ENCODE assay signal across 20 cellular contexts in the genomic region with DNA sequence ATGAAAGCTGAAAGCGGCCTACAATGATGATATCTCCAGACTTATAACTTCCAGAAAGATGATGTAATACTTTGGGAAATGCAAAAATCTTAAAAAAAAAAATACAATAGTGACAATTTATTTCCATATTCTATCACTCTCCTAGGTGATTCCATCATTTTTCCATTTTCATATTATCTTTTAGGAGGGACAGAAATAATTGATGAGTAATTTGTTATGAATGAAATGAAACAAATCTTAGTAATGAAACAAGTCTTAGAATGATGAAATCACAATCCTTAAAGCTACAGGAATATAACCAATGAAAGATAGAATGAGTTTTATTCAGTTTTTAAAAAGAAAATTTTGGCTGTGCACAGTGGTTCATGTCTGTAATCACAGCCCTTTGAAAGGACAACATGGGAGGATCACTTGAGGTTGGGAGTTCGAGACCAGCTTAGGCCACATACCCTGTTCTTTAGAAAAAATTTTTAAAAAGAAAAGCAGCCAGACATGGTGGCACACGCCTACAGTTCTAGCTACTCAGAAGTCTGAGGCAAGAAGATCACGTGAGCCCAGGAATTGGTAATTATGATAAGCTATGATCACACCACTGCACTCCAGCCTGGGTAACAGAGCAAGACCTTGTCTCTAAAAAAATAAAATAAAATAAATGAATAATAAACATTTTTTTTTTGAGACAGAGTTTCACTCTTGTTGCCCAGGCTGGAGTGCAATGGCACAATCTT. TPM values are rescaled to one million over a fixed set of nuclear protein-coding genes. Genes with fewer than 3 reads are reported as not detected.
DNase-seq lines count a peak whose midpoint lies in the region; ATAC-seq, FAIRE-seq and TF ChIP-seq lines count a peak whose summit lies in the region.
"Had no signal": no experiment of that assay in that cellular context is flagged by ENCODE, and none has a peak within 500 bp of the region (broad histone marks: within the 10 kb centered on the region; RNA-seq: fewer than 3 reads in every experiment).

No MANE protein-coding gene starts in this region.

- no peak overlapping the region for H3K23ac ChIP-seq in IMR-90 (ENCODE audit: low read depth, low read length)

- DNase-seq in IMR-90, result peak; percentile 18
- no peak for DNase-seq in K562 (ENCODE audit: extremely low read depth in 1 of 4, low spot score in 3 of 4)
- DNase-seq in foreskin keratinocyte, result peak in 1 of 2 donors; percentile 54
- no peak for DNase-seq in lower leg skin (ENCODE audit: low spot score in 2 of 2)
- DNase-seq in CD8-positive, alpha-beta memory T cell, result no peak
- DNase-seq: activated CD4-positive, alpha-beta T cell treated with anti-CD3 and anti-CD28 coated beads, Interleukin-2, amount 50 U/mL, for 48 hours; activated naive CD4-positive, alpha-beta T cell treated with anti-CD3 and anti-CD28 coated beads, Interleukin-2, amount 10 ng/mL, durations not matched to agents 7 days and 5 days; Calu3; effector CD8-positive, alpha-beta T cell; NCI-H82; occipital lobe; right cardiac atrium; RPMI8226; stimulated activated CD4-positive, alpha-beta T cell treated with anti-CD3 and anti-CD28 coated beads, Interleukin-1b, Interleukin-23, amount 100 ng/mL, for 48 hours; stomach; T-cell had no signal

- peak overlapping the region; percentile 53; the same call in 1 of the 2 replicates for H4K91ac ChIP-seq in IMR-90 (ENCODE audit: insufficient read depth, low read depth, low read length)

- H3K14ac ChIP-seq in IMR-90 (replicated peaks; ENCODE audit: low read depth, low read length), result 0 out of 2 replicates have a peak overlapping the region, but pooled peaks have one; percentile 77

- H3K9ac ChIP-seq in IMR-90 (ENCODE audit: low read depth, low read length) (peak overlapping the region; percentile 29; the same call in 1 of the 2 replicates), K562 (ENCODE audit: insufficient read depth in 1 of 2, low read depth in 2 of 2, low read length in 2 of 2) (no peak overlapping the region)

- H4K5ac ChIP-seq in IMR-90 (ENCODE audit: low read depth, low read length), result no peak overlapping the region

- dilution Hi-C loops in IMR-90 (cut with HindIII; ENCODE audit: low sequenced_read_pairs, unreplicated experiment), result no loop called here

- WGBS in IMR-90 (ENCODE audit: extremely low coverage in 2 of 2, insufficient read length in 1 of 2), 2 experiments, result no CpG with 5 or more reads among the region's 4 CpGs
- 70% methylated on average over 4 of the region's 4 CpGs for WGBS in K562 (ENCODE audit: insufficient coverage, low coverage, missing lambda C conversion rate)
- WGBS in lower leg skin, 2 donors, result 73 to 75% methylated on average over 4 of the region's 4 CpGs

- H3K9me1 ChIP-seq in IMR-90 (ENCODE audit: insufficient read depth, low read length) (no peaks in the 10 kb centered on the region), K562 (ENCODE audit: control insufficient read depth, insufficient read depth, low read length) (no peaks in the 10 kb centered on the region)

- peaks cover 15 to 30% (median 27%) of the 10 kb centered on the region in 3 donors for H3K4me1 Mint-ChIP-seq in CD8-positive, alpha-beta memory T cell
- H3K4me1 Mint-ChIP-seq: activated naive CD4-positive, alpha-beta T cell treated with anti-CD3 and anti-CD28 coated beads, Interleukin-2, amount 10 ng/mL, durations not matched to agents 7 days and 5 days had no signal

- no peak overlapping the region for H2AK9ac ChIP-seq in IMR-90 (replicated peaks; ENCODE audit: low read depth, low read length, poor library complexity)

- intact Hi-C loops in IMR-90 (cut with micrococcal nuclease), result no loop called here
- intact Hi-C loops in K562 (cut with micrococcal nuclease), result no loop called here
- intact Hi-C loops in lower leg skin (cut with DNase I; ENCODE audit: low total_unique reads), result no loop called here

- no peaks in the 10 kb centered on the region for H3K27me3 Mint-ChIP-seq in CD8-positive, alpha-beta memory T cell
- H3K27me3 Mint-ChIP-seq: activated naive CD4-positive, alpha-beta T cell treated with anti-CD3 and anti-CD28 coated beads, Interleukin-2, amount 10 ng/mL, durations not matched to agents 7 days and 5 days; T-cell had no signal

- no peak overlapping the region for H3K56ac ChIP-seq in IMR-90 (ENCODE audit: extremely low read depth, insufficient read depth, low read length)

- H3K36me3 ChIP-seq in ACC112 (ENCODE audit: insufficient read depth, low read length) (0 out of 2 replicates have a peak, but pooled peaks cover 4% of the 10 kb centered on the region), IMR-90 (ENCODE audit: control insufficient read depth, insufficient read depth, low read length) (no peaks in the 10 kb centered on the region; the same call in 1 of the 2 replicates), K562 (ENCODE audit: control insufficient read depth, insufficient read depth, low read length) (peaks cover 5% of the 10 kb centered on the region)
- no peaks in the 10 kb centered on the region for H3K36me3 ChIP-seq in CD8-positive, alpha-beta memory T cell (ENCODE audit: insufficient read depth, low read length)
- H3K36me3 ChIP-seq: cardiac muscle cell, stomach had no signal

- TF ChIP-seq EP300 in K562 (IDR thresholded peaks at IDR 0.05; ENCODE audit: low read length), result no peak

- CTCF ChIA-PET in IMR-90 (lab: Yijun Ruan, JAX), result interaction anchor here (0.9 kb wide), 1 partner anchor 80 kb away, joined by 3 read pairs; no protein-coding TSS in a partner anchor
- CTCF ChIA-PET in K562 (lab: Yijun Ruan, JAX; ENCODE audit: low intra/inter-chr PET ratio), result no interaction called here
- CTCF ChIA-PET in CD8-positive, alpha-beta memory T cell (lab: Charles Lee), result no interaction called here

- H3K9me3 ChIP-seq in IMR-90 (ENCODE audit: control insufficient read depth, insufficient read depth, low read length), result no peaks in the 10 kb centered on the region
- peaks cover 2% of the 10 kb centered on the region; the same call in 1 of the 2 replicates for H3K9me3 ChIP-seq in K562 (replicated peaks; ENCODE audit: control insufficient read depth, insufficient read depth, low read depth, low read length)
- H3K9me3 ChIP-seq in CD8-positive, alpha-beta memory T cell (ENCODE audit: low read length), result no peaks in the 10 kb centered on the region

- H3K27ac Mint-ChIP-seq in CD8-positive, alpha-beta memory T cell, result no peak overlapping the region
- H3K27ac Mint-ChIP-seq: activated naive CD4-positive, alpha-beta T cell treated with anti-CD3 and anti-CD28 coated beads, Interleukin-2, amount 10 ng/mL, durations not matched to agents 7 days and 5 days; T-cell had no signal

- BruUV-seq in IMR-90 (replicated peaks; lab: Mats Ljungman, UMichigan) (no TSS peak), K562 (replicated peaks; lab: Mats Ljungman, UMichigan) (no TSS peak)

- H2AFZ ChIP-seq in ACC112 (ENCODE audit: low read length, unreplicated experiment), result no peak overlapping the region
- H2AFZ ChIP-seq in IMR-90 (replicated peaks; ENCODE audit: low read length, poor library complexity), result no peak overlapping the region
- H2AFZ ChIP-seq in K562 (ENCODE audit: low read depth, low read length), result no peak overlapping the region

- H4K20me1 ChIP-seq in IMR-90 (ENCODE audit: insufficient read depth, low read length), result no peaks in the 10 kb centered on the region; the same call in 1 of the 2 replicates
- H4K20me1 ChIP-seq in K562 (replicated peaks; ENCODE audit: control insufficient read depth, insufficient read depth, low read length), result no peaks in the 10 kb centered on the region

- H3K27ac ChIP-seq in ACC112 (ENCODE audit: low read depth, low read length), result peak overlapping the region; percentile 62
- peak overlapping the region; percentile 35; the same call in 1 of the 2 replicates for H3K27ac ChIP-seq in IMR-90 (ENCODE audit: insufficient read depth, low read length)
- no peak overlapping the region for H3K27ac ChIP-seq in K562 (ENCODE audit: extremely low read depth, low read depth, low read length)
- no peak overlapping the region for H3K27ac ChIP-seq in foreskin keratinocyte
- H3K27ac ChIP-seq in CD8-positive, alpha-beta memory T cell (ENCODE audit: low read depth, low read length), result no peak overlapping the region
- H3K27ac ChIP-seq: cardiac muscle cell, stomach had no signal

- no peak for TF ChIP-seq RAD21 in IMR-90 (IDR thresholded peaks at IDR 0.05; ENCODE audit: low read length)
- TF ChIP-seq RAD21 in K562 (CRISPR knock-in tag; conservative IDR thresholded peaks at IDR 0.05 in 1 of 2, IDR thresholded peaks at IDR 0.05 in 1 of 2), result no peak

- TF ChIP-seq CTCF in IMR-90 (conservative IDR thresholded peaks at IDR 0.05; ENCODE audit: low read depth, low read length) (no peak), K562 (IDR thresholded peaks at IDR 0.05 in 2 of 3, conservative IDR thresholded peaks at IDR 0.05 in 1 of 3; ENCODE audit: insufficient read depth in 2 of 3, low read depth in 1 of 3, low read length in 3 of 3) (no peak), foreskin keratinocyte (conservative IDR thresholded peaks at IDR 0.05) (no peak), lower leg skin (IDR thresholded peaks at IDR 0.05) (no peak)

- H3K4me2 ChIP-seq in IMR-90 (ENCODE audit: low read depth, low read length) (no peak overlapping the region; the same call in 1 of the 2 replicates), K562 (ENCODE audit: insufficient read depth, low read length) (no peak overlapping the region)

- no peak for FAIRE-seq in K562 (lab: Jason Lieb, UNC)

- peaks cover 24 to 41% of the 10 kb centered on the region in 2 experiments for H3K79me1 ChIP-seq in IMR-90 (ENCODE audit: low read depth in 1 of 2, low read length in 2 of 2)

- peaks cover 9% of the 10 kb centered on the region in 3 donors for H3K36me3 Mint-ChIP-seq in CD8-positive, alpha-beta memory T cell

- in situ Hi-C loops in IMR-90 (cut with MboI; ENCODE audit: low sequenced_read_pairs) (loop anchor here (25.0 kb wide), 1 partner anchor 1238 kb away; no protein-coding TSS in a partner anchor), K562 (cut with MboI) (no loop called here)

- H2BK15ac ChIP-seq in IMR-90 (ENCODE audit: low read depth, low read length), result no peak overlapping the region

- H3K9me3 Mint-ChIP-seq in CD8-positive, alpha-beta memory T cell, result peaks cover 0 to 5% (median 4%) of the 10 kb centered on the region in 5 donors

- H3K79me2 ChIP-seq in ACC112 (ENCODE audit: control insufficient read depth, insufficient read depth, low read length, unreplicated experiment) (peaks cover 60% of the 10 kb centered on the region), K562 (ENCODE audit: control insufficient read depth, insufficient read depth, low read length) (peaks cover 79% of the 10 kb centered on the region)

- H2BK20ac ChIP-seq in IMR-90 (ENCODE audit: low read depth, low read length), result no peak overlapping the region

- peak overlapping the region; percentile 14; the same call in 1 of the 2 replicates for H2BK120ac ChIP-seq in IMR-90 (ENCODE audit: low read depth, low read length)

- H3K4me3 ChIP-seq in ACC112 (ENCODE audit: low read depth, low read length) (peak overlapping the region; percentile 48; the same call in 1 of the 2 replicates), IMR-90 (ENCODE audit: insufficient read depth, low read depth, low read length) (no peak overlapping the region), K562 (no peak overlapping the region), lower leg skin (ENCODE audit: low read depth, poor library complexity, severe bottlenecking) (no peak overlapping the region)
- no peak overlapping the region for H3K4me3 ChIP-seq in CD8-positive, alpha-beta memory T cell (ENCODE audit: low read length)
- H3K4me3 ChIP-seq: cardiac muscle cell, stomach had no signal

- 0 out of 2 replicates have a peak overlapping the region, but pooled peaks have one; percentile 3 for H3K4ac ChIP-seq in IMR-90 (ENCODE audit: low read depth, low read length)

- H3K4me3 Mint-ChIP-seq in CD8-positive, alpha-beta memory T cell, result no peak overlapping the region
- H3K4me3 Mint-ChIP-seq: activated naive CD4-positive, alpha-beta T cell treated with anti-CD3 and anti-CD28 coated beads, Interleukin-2, amount 10 ng/mL, durations not matched to agents 7 days and 5 days; T-cell had no signal

- peak overlapping the region in 1 of 2 experiments; percentile 93; a peak in 1 of 4 replicates for H4K8ac ChIP-seq in IMR-90 (ENCODE audit: low read depth in 2 of 2, low read length in 2 of 2)

- TF ChIP-seq POLR2A in IMR-90 (IDR thresholded peaks at IDR 0.05; ENCODE audit: low read depth, low read length), result no peak
- TF ChIP-seq POLR2A in K562 (conservative IDR thresholded peaks at IDR 0.05), result no peak
- TF ChIP-seq POLR2A in lower leg skin (IDR thresholded peaks at IDR 0.05), result no peak

- POLR2A ChIA-PET in IMR-90 (lab: Charles Lee; ENCODE audit: unreplicated experiment), result no interaction called here
- POLR2A ChIA-PET in K562 (lab: Yijun Ruan, JAX), result no interaction called here
- POLR2A ChIA-PET in CD8-positive, alpha-beta memory T cell (lab: Charles Lee), result no interaction called here

- peak overlapping the region; percentile 67 for H2BK5ac ChIP-seq in IMR-90 (ENCODE audit: low read depth, low read length, poor library complexity, severe bottlenecking)

- no peak; the same call in 1 of the 2 replicates for ATAC-seq in IMR-90 (ENCODE audit: low read depth)
- ATAC-seq in K562, result peak; percentile 56
- peak; percentile 53 for ATAC-seq in foreskin keratinocyte
- ATAC-seq in GM19324 (IDR thresholded peaks at IDR 0.05; ENCODE audit: low FRiP score, unreplicated experiment), result no peak
- no peak for ATAC-seq in GM18907 (IDR thresholded peaks at IDR 0.05; ENCODE audit: unreplicated experiment)
- ATAC-seq: right cardiac atrium, T-cell had no signal

- 0 out of 2 replicates have a peak overlapping the region, but pooled peaks have one; percentile 56 for H2AK5ac ChIP-seq in IMR-90 (ENCODE audit: low read depth, low read length)

- peaks cover 8% of the 10 kb centered on the region for H3K4me1 ChIP-seq in ACC112 (ENCODE audit: control insufficient read depth, insufficient read depth, low read length, unreplicated experiment)
- H3K4me1 ChIP-seq in IMR-90 (ENCODE audit: control insufficient read depth, insufficient read depth, low read length), result no peaks in the 10 kb centered on the region; the same call in 1 of the 2 replicates
- no peaks in the 10 kb centered on the region for H3K4me1 ChIP-seq in K562 (replicated peaks in 1 of 2; ENCODE audit: control insufficient read depth in 2 of 2, insufficient read depth in 2 of 2, low read length in 2 of 2)
- peaks cover 3% of the 10 kb centered on the region for H3K4me1 ChIP-seq in foreskin keratinocyte
- H3K4me1 ChIP-seq in CD8-positive, alpha-beta memory T cell (ENCODE audit: insufficient read depth, low read length), result no peaks in the 10 kb centered on the region
- H3K4me1 ChIP-seq: stomach had no signal

- H3K18ac ChIP-seq in IMR-90 (ENCODE audit: low read depth, low read length), result no peak overlapping the region

- H3K27me3 ChIP-seq in ACC112 (ENCODE audit: insufficient read depth, low read length) (no peaks in the 10 kb centered on the region), IMR-90 (ENCODE audit: control insufficient read depth, insufficient read depth, low read length) (no peaks in the 10 kb centered on the region), K562 (ENCODE audit: control insufficient read depth in 2 of 2, insufficient read depth in 2 of 2, low read length in 2 of 2) (no peaks in the 10 kb centered on the region), foreskin keratinocyte (no peaks in the 10 kb centered on the region)
- no peaks in the 10 kb centered on the region for H3K27me3 ChIP-seq in CD8-positive, alpha-beta memory T cell (ENCODE audit: insufficient read depth, low read length, poor library complexity, severe bottlenecking)
- H3K27me3 ChIP-seq: cardiac muscle cell, stomach had no signal

RNA-seq across cellular contexts. Expression of a gene that starts 21.7 kb away (rescaled TPM):
- 51.4 and 53.4 TPM in 2 replicates for total RNA-seq in IMR-90 (2012; rRNA removed)
- 6.7 and 7.3 TPM in 2 replicates for polyA plus RNA-seq in IMR-90 (2012; rRNA removed)
- polyA plus RNA-seq in IMR-90 (2012; cell fraction: cytosol; rRNA removed), result 1.3 and 1.8 TPM in 2 replicates
- 4.5 and 15.7 TPM in 2 replicates for polyA plus RNA-seq in IMR-90 (2012; cell fraction: nucleus; rRNA removed; ENCODE audit: low replicate concordance)
- total RNA-seq in K562 (2011; cell fraction: chromatin; rRNA removed; ENCODE audit: low replicate concordance), result 19.0 and 56.6 TPM in 2 replicates
- total RNA-seq in K562 (2011; cell fraction: nucleolus; rRNA removed), result 11.3 and 13.7 TPM in 2 replicates
- 21.7 and 34.1 TPM in 2 replicates for total RNA-seq in K562 (2011; cell fraction: nucleoplasm; rRNA removed)
- 7.6 and 8.1 TPM in 2 replicates for total RNA-seq in K562 (2014; rRNA removed)
- 13.0 and 13.1 TPM in 2 replicates for total RNA-seq in K562 (2014; rRNA removed; fragmentation: Illumina TruSeq; extraction: Trizol)
- 13.4 and 14.4 TPM in 2 replicates for total RNA-seq in K562 (2015; rRNA removed; fragmentation: Illumina TruSeq; extraction: Trizol)
- 10.4 and 11.1 TPM in 2 replicates for total RNA-seq in K562 (2021)
- 11.5 and 12.8 TPM in 2 replicates for polyA plus RNA-seq in K562 (2011; rRNA removed)
- 5.6 and 5.9 TPM in 2 replicates for polyA plus RNA-seq in K562 (2011; cell fraction: cytosol; rRNA removed)
- 20.8 and 20.9 TPM in 2 replicates for polyA plus RNA-seq in K562 (2011; cell fraction: nucleus; rRNA removed)
- polyA plus RNA-seq in K562 (2012), result 6.8 and 8.2 TPM in 2 replicates
- 7.5 and 9.4 TPM in 2 replicates for polyA plus RNA-seq in K562 (2014; fragmentation: Illumina TruSeq; extraction: Trizol)
- polyA plus RNA-seq in K562 (2014; fragmentation: Nextera tagmentation; extraction: Ambion mirVana), result 1 to 10 TPM; 3.7 to 4.5 TPM
- 7.3 and 10.1 TPM in 2 replicates for polyA plus RNA-seq in K562 (2014; rRNA removed)
- 26.4 and 36.7 TPM in 2 replicates for polyA minus RNA-seq in K562 (2011; rRNA and poly(A)+ RNA removed)
- 7.6 and 15.2 TPM in 2 replicates for polyA minus RNA-seq in K562 (2011; cell fraction: cytosol; rRNA and poly(A)+ RNA removed)
- polyA minus RNA-seq in K562 (2011; cell fraction: nucleus; rRNA and poly(A)+ RNA removed), result 24.5 and 39.3 TPM in 2 replicates
- total RNA-seq in foreskin keratinocyte, result 30.2 and 30.9 TPM in 2 replicates
- polyA plus RNA-seq in foreskin keratinocyte, result 4.6 and 5.4 TPM in 2 replicates
- total RNA-seq in lower leg skin, result 10 to 100 TPM; 10.4 to 14.4 (median 12.5) TPM
- total RNA-seq in CD8-positive, alpha-beta memory T cell, result 10 to 100 TPM; 13.3 to 16.4 TPM
- polyA plus RNA-seq in CD8-positive, alpha-beta memory T cell, result 4.5 TPM

Comparison
In these comparisons a context has a peak if more than half of its experiments do, and no peak if none do; other contexts are left out.
1. H3K27ac ChIP-seq: peak in ACC112 (single experiment) and IMR-90 (single experiment); none in K562 (single experiment), foreskin keratinocyte (single experiment) and CD8-positive, alpha-beta memory T cell (single experiment).
2. ATAC-seq: peak in K562 (single experiment) and foreskin keratinocyte (single experiment); none in IMR-90 (single experiment), GM19324 (single experiment) and GM18907 (single experiment).